Comparison of ENCODE assay signal across 8 cellular contexts in genomic region chr11:113774174-113774503, GRCh38. TPM values are rescaled to one million over a fixed set of nuclear protein-coding genes. Genes with fewer than 3 reads are reported as not detected.
DNase-seq lines count a peak whose midpoint lies in the region; ATAC-seq, FAIRE-seq and TF ChIP-seq lines count a peak whose summit lies in the region.

No MANE protein-coding gene starts in this region.

- TF ChIP-seq CTCF in A549 (IDR thresholded peaks at IDR 0.05) (no peak), cardiac fibroblast (IDR thresholded peaks at IDR 0.05; ENCODE audit: low read depth, low read length) (no peak)

- no peak for FAIRE-seq in A549 (lab: Jason Lieb, UNC)

- H3K4me1 ChIP-seq in A549 (peaks cover 3% of the 10 kb centered on the region; the same call in 1 of the 3 replicates), HUES64 (ENCODE audit: insufficient read depth, low read length) (no peaks in the 10 kb centered on the region; the same call in 1 of the 2 replicates), muscle layer of duodenum (ENCODE audit: control insufficient read depth in 1 of 2, insufficient read depth in 2 of 2, low read length in 2 of 2) (peaks cover 0 to 16% of the 10 kb centered on the region in 2 donors)

- CTCF ChIA-PET in A549 (lab: Yijun Ruan, JAX) = interaction anchor here (1.0 to 2.1 kb wide), 5 partner anchors 10 to 53 kb away, joined by 3 to 7 read pairs (median 5); no protein-coding TSS in a partner anchor

- H3K9ac ChIP-seq in HUES64 (ENCODE audit: low read depth, low read length) = peak overlapping the region; percentile 89; the same call in 1 of the 2 replicates

- TF ChIP-seq EP300 in A549 (IDR thresholded peaks at IDR 0.05) = no peak

- no peak for DNase-seq in A549 (ENCODE audit: low read depth in 1 of 2, low spot score in 1 of 2)
- no peak for DNase-seq in cardiac fibroblast (ENCODE audit: low read depth in 2 of 2)
- DNase-seq in putamen (ENCODE audit: low spot score) = no peak
- no peak for DNase-seq in H4 (ENCODE audit: low spot score)
- no peak for DNase-seq in inferior parietal cortex (ENCODE audit: extremely low spot score)
- DNase-seq in AG08395 (ENCODE audit: low spot score) = no peak

- H3K36me3 ChIP-seq in HUES64 (ENCODE audit: insufficient read depth, low read length) (peaks cover 19% of the 10 kb centered on the region), muscle layer of duodenum (ENCODE audit: control insufficient read depth in 1 of 2, insufficient read depth in 2 of 2, low read length in 2 of 2) (no peaks in the 10 kb centered on the region)

- peak overlapping the region; percentile 94; a peak in 5 of 6 replicates for H3K27ac ChIP-seq in A549
- no peak overlapping the region for H3K27ac ChIP-seq in HUES64 (ENCODE audit: low read depth, low read length)
- peak overlapping the region; percentile 90 for H3K27ac ChIP-seq in muscle layer of duodenum (ENCODE audit: low read length)

- POLR2A ChIA-PET in A549 (lab: Yijun Ruan, JAX) = no interaction called here

- H3K9me3 ChIP-seq in A549 (no peaks in the 10 kb centered on the region), HUES64 (ENCODE audit: insufficient read depth, low read depth, low read length) (no peaks in the 10 kb centered on the region), muscle layer of duodenum (ENCODE audit: control insufficient read depth in 1 of 2, low read length in 2 of 2) (no peaks in the 10 kb centered on the region)

- no peak for ATAC-seq in A549

- H3K4me3 ChIP-seq in A549 = peak overlapping the region; percentile 99
- H3K4me3 ChIP-seq in HUES64 (ENCODE audit: low read length) = peak overlapping the region; percentile 79
- H3K4me3 ChIP-seq in cardiac fibroblast (replicated peaks in 1 of 2; ENCODE audit: low read depth in 2 of 2, low read length in 2 of 2) = peak overlapping the region; percentile 87 to 97
- peak overlapping the region; percentile 91 to 96 for H3K4me3 ChIP-seq in muscle layer of duodenum (ENCODE audit: low read depth in 1 of 2, low read length in 2 of 2)

- no peak for TF ChIP-seq POLR2A in A549 (IDR thresholded peaks at IDR 0.05; ENCODE audit: low read length)

- TF ChIP-seq RAD21 in A549 (conservative IDR thresholded peaks at IDR 0.05 in 1 of 2, IDR thresholded peaks at IDR 0.05 in 1 of 2) = no peak

- H3K4me2 ChIP-seq in A549 = peak overlapping the region; percentile 45

- 3% methylated on average over 1 of the region's 1 CpG for WGBS in A549 (ENCODE audit: missing lambda C conversion rate)
- no CpG with 5 or more reads among the region's 1 CpG for WGBS in HUES64

- H3K27me3 ChIP-seq in HUES64 (ENCODE audit: insufficient read depth, low read length) (peaks cover 3% of the 10 kb centered on the region; the same call in 1 of the 2 replicates), muscle layer of duodenum (ENCODE audit: low read depth, low read length) (no peaks in the 10 kb centered on the region)

TF ChIP-seq in A549, 52 proteins besides CTCF, POLR2A, EP300 and RAD21:
- TF ChIP-seq NFE2L2 (conservative IDR thresholded peaks at IDR 0.05; ENCODE audit: low read length) (no peak), KDM5A (IDR thresholded peaks at IDR 0.05) (no peak), ELK1 (IDR thresholded peaks at IDR 0.05; ENCODE audit: low read depth, low read length) (no peak), TP53 (CRISPR knock-in tag; IDR thresholded peaks at IDR 0.05) (no peak), SMC3 (IDR thresholded peaks at IDR 0.05) (no peak; the same call in 2 of the 3 replicates), SREBF2 (IDR thresholded peaks at IDR 0.05) (no peak), RFX5 (IDR thresholded peaks at IDR 0.05) (no peak), HMGXB4 (CRISPR knock-in tag; IDR thresholded peaks at IDR 0.05; ENCODE audit: borderline replicate concordance) (no peak), HEYL (CRISPR knock-in tag; IDR thresholded peaks at IDR 0.05) (no peak), KDM1A (IDR thresholded peaks at IDR 0.05; ENCODE audit: low read depth) (no peak), NR3C1 (IDR thresholded peaks at IDR 0.05) (no peak), FOSB (CRISPR knock-in tag; IDR thresholded peaks at IDR 0.05) (no peak)

RNA-seq across cellular contexts. Expression of gene ZW10, which starts 0.6 kb away (rescaled TPM):
- polyA plus RNA-seq in A549 (2011; rRNA removed) (12.9 and 13.4 TPM in 2 replicates), A549 (2017; fragmentation: RNase III; extraction: RNeasy Plus Mini Kit Qiagen cat#74134 plus additional on column Dnase treatment) (13.9 to 14.1 TPM (median 13.9 TPM) in 3 replicates)
- polyA plus RNA-seq in A549 (2012; cell fraction: cytosol; rRNA removed) = 4.6 and 5.0 TPM in 2 replicates
- 2.8 and 3.6 TPM in 2 replicates for polyA plus RNA-seq in A549 (2012; cell fraction: nucleus; rRNA removed)
- 8.1 and 8.5 TPM in 2 replicates for polyA minus RNA-seq in A549 (2011; rRNA and poly(A)+ RNA removed)
- polyA plus RNA-seq in HUES64 (2013, experiment 1 of 2) = 26.8 TPM
- polyA plus RNA-seq in HUES64 (2013, experiment 2 of 2) = 23.6 TPM
- total RNA-seq in H4 (2014; rRNA removed; shearing (Covaris generic)) = 31.0 and 35.1 TPM in 2 replicates

RNA-seq across cellular contexts. Expression of gene CLDN25, which starts 5.5 kb away (rescaled TPM):
- polyA plus RNA-seq in A549 (2011; rRNA removed) (not detected in 2 replicates), A549 (2017; fragmentation: RNase III; extraction: RNeasy Plus Mini Kit Qiagen cat#74134 plus additional on column Dnase treatment) (not detected in 3 replicates)
- not detected in 2 replicates for polyA plus RNA-seq in A549 (2012; cell fraction: cytosol; rRNA removed)
- polyA plus RNA-seq in A549 (2012; cell fraction: nucleus; rRNA removed) = not detected in 2 replicates
- not detected in 2 replicates for polyA minus RNA-seq in A549 (2011; rRNA and poly(A)+ RNA removed)
- not detected for polyA plus RNA-seq in HUES64 (2013, experiment 1 of 2)
- polyA plus RNA-seq in HUES64 (2013, experiment 2 of 2) = not detected
- total RNA-seq in H4 (2014; rRNA removed; shearing (Covaris generic)) = not detected in 2 replicates
